ENCODE assay signal across 3 cellular contexts in the genomic region with DNA sequence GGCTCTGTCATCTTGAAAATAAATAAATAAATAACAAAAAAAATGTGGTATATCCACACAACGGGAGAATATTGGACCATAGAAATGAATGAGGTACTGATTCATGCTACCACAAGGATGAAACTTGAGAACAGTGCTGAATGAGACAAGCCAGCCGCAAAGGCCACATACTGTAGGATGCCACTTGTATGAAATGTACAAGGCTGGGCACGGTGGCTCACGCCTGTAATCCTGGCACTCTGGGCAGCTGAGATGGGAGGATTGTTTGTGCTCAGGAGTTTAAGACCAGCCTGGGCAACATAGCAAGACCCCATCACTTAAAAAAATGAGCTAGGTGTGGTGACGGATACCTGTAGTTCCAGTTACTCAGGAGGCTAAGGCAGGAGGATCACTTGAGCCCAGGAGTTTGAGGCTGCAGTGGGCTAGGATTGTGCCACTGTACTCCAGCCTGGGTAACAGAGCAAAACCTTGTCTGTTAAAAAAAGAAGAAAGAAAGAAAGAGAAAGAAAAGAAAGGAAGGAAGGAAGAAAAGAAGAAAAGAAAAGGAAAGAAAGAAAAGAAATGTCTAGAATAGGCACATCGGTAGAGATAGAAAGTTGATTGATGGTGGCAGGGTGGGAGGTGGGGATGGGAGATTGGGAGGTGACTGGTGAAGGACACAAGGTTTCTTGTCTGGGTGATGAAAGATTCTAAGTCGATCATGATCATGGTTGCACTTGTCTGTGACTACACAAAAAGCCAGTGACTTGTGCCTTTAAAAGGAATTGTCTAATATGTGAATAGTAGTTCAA.
TF ChIP-seq lines count a peak whose summit lies in the region.

No MANE protein-coding gene starts in this region.

TF ChIP-seq in SK-N-SH treated with all-trans-retinoic acid at 6 μM for 48 hours, 23 proteins besides CTCF, POLR2A, EP300 and RAD21:
- TF ChIP-seq, protein P1, sequence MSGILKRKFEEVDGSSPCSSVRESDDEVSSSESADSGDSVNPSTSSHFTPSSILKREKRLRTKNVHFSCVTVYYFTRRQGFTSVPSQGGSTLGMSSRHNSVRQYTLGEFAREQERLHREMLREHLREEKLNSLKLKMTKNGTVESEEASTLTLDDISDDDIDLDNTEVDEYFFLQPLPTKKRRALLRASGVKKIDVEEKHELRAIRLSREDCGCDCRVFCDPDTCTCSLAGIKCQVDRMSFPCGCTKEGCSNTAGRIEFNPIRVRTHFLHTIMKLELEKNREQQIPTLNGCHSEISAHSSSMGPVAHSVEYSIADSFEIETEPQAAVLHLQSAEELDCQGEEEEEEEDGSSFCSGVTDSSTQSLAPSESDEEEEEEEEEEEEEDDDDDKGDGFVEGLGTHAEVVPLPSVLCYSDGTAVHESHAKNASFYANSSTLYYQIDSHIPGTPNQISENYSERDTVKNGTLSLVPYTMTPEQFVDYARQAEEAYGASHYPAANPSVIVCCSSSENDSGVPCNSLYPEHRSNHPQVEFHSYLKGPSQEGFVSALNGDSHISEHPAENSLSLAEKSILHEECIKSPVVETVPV (CRISPR knock-in tag; IDR thresholded peaks at IDR 0.05) = no peak
- TF ChIP-seq TOX (CRISPR knock-in tag; IDR thresholded peaks at IDR 0.05; ENCODE audit: borderline replicate concordance) (no peak), GLIS3 (CRISPR knock-in tag; IDR thresholded peaks at IDR 0.05) (no peak), BACH2 (CRISPR knock-in tag; IDR thresholded peaks at IDR 0.05; ENCODE audit: borderline replicate concordance) (no peak), ISL1 (CRISPR knock-in tag; IDR thresholded peaks at IDR 0.05) (no peak)
TF ChIP-seq in SK-N-SH treated with all-trans-retinoic acid at 6 μM for 48 hours: peak in this region for 0.

TF ChIP-seq in SK-N-SH, 30 proteins besides CTCF, POLR2A, EP300 and RAD21:
- no peak for TF ChIP-seq TAF1 (IDR thresholded peaks at IDR 0.05; ENCODE audit: borderline replicate concordance, low read depth, low read length)
- TF ChIP-seq FOSL2 (IDR thresholded peaks at IDR 0.05; ENCODE audit: borderline replicate concordance, low read depth) = no peak
- no peak for TF ChIP-seq CHD2 (IDR thresholded peaks at IDR 0.05; ENCODE audit: low read length, partially characterized antibody)
- no peak for TF ChIP-seq TEAD4 (IDR thresholded peaks at IDR 0.05; ENCODE audit: borderline replicate concordance, insufficient read depth)
- no peak for TF ChIP-seq ELF1 (IDR thresholded peaks at IDR 0.05)
- TF ChIP-seq, protein P2, sequence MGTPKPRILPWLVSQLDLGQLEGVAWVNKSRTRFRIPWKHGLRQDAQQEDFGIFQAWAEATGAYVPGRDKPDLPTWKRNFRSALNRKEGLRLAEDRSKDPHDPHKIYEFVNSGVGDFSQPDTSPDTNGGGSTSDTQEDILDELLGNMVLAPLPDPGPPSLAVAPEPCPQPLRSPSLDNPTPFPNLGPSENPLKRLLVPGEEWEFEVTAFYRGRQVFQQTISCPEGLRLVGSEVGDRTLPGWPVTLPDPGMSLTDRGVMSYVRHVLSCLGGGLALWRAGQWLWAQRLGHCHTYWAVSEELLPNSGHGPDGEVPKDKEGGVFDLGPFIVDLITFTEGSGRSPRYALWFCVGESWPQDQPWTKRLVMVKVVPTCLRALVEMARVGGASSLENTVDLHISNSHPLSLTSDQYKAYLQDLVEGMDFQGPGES (IDR thresholded peaks at IDR 0.05; ENCODE audit: low read depth, low read length) = no peak
- no peak for TF ChIP-seq FOXJ3 (CRISPR knock-in tag; IDR thresholded peaks at IDR 0.05)
TF ChIP-seq in SK-N-SH: peak in this region for 0.

TF ChIP-seq in K562, 482 proteins besides CTCF, POLR2A, EP300 and RAD21:
- TF ChIP-seq, protein P3, sequence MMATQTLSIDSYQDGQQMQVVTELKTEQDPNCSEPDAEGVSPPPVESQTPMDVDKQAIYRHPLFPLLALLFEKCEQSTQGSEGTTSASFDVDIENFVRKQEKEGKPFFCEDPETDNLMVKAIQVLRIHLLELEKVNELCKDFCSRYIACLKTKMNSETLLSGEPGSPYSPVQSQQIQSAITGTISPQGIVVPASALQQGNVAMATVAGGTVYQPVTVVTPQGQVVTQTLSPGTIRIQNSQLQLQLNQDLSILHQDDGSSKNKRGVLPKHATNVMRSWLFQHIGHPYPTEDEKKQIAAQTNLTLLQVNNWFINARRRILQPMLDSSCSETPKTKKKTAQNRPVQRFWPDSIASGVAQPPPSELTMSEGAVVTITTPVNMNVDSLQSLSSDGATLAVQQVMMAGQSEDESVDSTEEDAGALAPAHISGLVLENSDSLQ (IDR thresholded peaks at IDR 0.05) = peak; percentile 55; the same call in 1 of the 2 replicates
- no peak for TF ChIP-seq CREB1 (IDR thresholded peaks at IDR 0.05)
- no peak for TF ChIP-seq CREB1 (CRISPR knock-in tag; IDR thresholded peaks at IDR 0.05)
- TF ChIP-seq, protein P4, sequence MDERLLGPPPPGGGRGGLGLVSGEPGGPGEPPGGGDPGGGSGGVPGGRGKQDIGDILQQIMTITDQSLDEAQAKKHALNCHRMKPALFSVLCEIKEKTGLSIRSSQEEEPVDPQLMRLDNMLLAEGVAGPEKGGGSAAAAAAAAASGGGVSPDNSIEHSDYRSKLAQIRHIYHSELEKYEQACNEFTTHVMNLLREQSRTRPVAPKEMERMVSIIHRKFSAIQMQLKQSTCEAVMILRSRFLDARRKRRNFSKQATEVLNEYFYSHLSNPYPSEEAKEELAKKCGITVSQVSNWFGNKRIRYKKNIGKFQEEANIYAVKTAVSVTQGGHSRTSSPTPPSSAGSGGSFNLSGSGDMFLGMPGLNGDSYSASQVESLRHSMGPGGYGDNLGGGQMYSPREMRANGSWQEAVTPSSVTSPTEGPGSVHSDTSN (CRISPR knock-in tag; IDR thresholded peaks at IDR 0.05; ENCODE audit: low read depth) = no peak
- TF ChIP-seq, protein P4 (tag; conservative IDR thresholded peaks at IDR 0.05; ENCODE audit: low read depth) = peak; percentile 31; the same call in 1 of the 2 replicates
- 0 out of 2 replicates have a peak, but pooled peaks have one; percentile 15 for TF ChIP-seq OTX1 (CRISPR knock-in tag; IDR thresholded peaks at IDR 0.05)
- TF ChIP-seq, protein P5, sequence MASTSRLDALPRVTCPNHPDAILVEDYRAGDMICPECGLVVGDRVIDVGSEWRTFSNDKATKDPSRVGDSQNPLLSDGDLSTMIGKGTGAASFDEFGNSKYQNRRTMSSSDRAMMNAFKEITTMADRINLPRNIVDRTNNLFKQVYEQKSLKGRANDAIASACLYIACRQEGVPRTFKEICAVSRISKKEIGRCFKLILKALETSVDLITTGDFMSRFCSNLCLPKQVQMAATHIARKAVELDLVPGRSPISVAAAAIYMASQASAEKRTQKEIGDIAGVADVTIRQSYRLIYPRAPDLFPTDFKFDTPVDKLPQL (IDR thresholded peaks at IDR 0.05; ENCODE audit: extremely low read depth, insufficient read length) = no peak
- peak; percentile 77 for TF ChIP-seq ZNF121 (CRISPR knock-in tag; conservative IDR thresholded peaks at IDR 0.05)
- peak; percentile 29; the same call in 1 of the 2 replicates for TF ChIP-seq BCOR (IDR thresholded peaks at IDR 0.05)
- peak; percentile 66 for TF ChIP-seq MEIS2 (IDR thresholded peaks at IDR 0.05; ENCODE audit: partially characterized antibody)
TF ChIP-seq in K562: peak in this region for 6.
